Comparison of ENCODE assay signal across 1 cellular context in the genomic region with DNA sequence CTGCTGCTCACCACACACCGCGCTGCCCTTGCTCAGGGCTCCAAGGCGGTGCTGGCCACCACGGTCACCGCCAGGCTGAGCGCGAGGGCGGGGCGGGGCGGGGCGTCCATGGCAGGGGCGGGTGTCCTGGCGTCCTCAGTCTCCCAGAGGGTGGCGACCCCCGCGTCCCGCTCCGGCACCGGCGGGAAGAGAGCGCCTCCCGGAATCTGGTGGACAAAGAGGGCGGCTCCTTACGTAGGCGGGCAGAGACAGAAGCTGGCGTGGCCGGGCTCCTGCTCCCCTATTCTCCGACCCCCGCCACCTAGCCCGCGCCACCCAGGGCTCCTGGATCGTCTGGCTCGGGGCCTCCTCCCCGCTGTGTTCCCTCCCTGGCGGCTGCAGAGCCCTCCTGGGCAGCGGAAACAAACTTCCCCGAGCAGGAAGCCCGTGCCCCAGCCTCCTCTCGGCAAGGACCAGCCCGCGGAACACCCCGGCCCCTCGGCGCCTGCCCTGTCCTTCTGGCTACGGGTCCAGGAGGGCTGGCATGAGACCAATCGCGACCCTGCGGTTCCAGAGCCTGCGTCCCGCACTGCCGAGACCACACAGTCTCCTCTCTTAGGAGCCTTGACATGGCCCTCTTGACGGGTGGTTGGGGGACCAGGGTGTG.
A peak's percentile ranks its signal among the peaks of the same experiment; 100 is the strongest.
TF ChIP-seq lines count a peak whose summit lies in the region.

No MANE protein-coding gene starts in this region.

TF ChIP-seq in HEK293, 187 proteins besides CTCF, POLR2A, EP300 and RAD21 (continued from another document and continues in another):
- TF ChIP-seq OSR2 (tag by site-specific recombination; IDR thresholded peaks at IDR 0.05), result no peak
- TF ChIP-seq SETDB1 (IDR thresholded peaks at IDR 0.05; ENCODE audit: insufficient read length, low read length), result no peak
- TF ChIP-seq RBAK (tag by site-specific recombination; IDR thresholded peaks at IDR 0.05), result no peak
- no peak for TF ChIP-seq ZNF248 (tag by site-specific recombination; IDR thresholded peaks at IDR 0.05)
- TF ChIP-seq ZFP3 (tag by site-specific recombination; IDR thresholded peaks at IDR 0.05; ENCODE audit: low read depth), result no peak
- no peak for TF ChIP-seq ZNF660 (tag by site-specific recombination; IDR thresholded peaks at IDR 0.05)
- no peak for TF ChIP-seq KLF9 (tag by site-specific recombination; IDR thresholded peaks at IDR 0.05; ENCODE audit: low read depth)
- no peak for TF ChIP-seq ZNF48 (tag by site-specific recombination; IDR thresholded peaks at IDR 0.05)
- TF ChIP-seq ZNF19 (tag by site-specific recombination; IDR thresholded peaks at IDR 0.05; ENCODE audit: low read depth), result no peak
- no peak for TF ChIP-seq ZNF629 (tag by site-specific recombination; IDR thresholded peaks at IDR 0.05)
- no peak for TF ChIP-seq ZNF138 (tag by site-specific recombination; IDR thresholded peaks at IDR 0.05; ENCODE audit: borderline replicate concordance)
- TF ChIP-seq, protein P1, sequence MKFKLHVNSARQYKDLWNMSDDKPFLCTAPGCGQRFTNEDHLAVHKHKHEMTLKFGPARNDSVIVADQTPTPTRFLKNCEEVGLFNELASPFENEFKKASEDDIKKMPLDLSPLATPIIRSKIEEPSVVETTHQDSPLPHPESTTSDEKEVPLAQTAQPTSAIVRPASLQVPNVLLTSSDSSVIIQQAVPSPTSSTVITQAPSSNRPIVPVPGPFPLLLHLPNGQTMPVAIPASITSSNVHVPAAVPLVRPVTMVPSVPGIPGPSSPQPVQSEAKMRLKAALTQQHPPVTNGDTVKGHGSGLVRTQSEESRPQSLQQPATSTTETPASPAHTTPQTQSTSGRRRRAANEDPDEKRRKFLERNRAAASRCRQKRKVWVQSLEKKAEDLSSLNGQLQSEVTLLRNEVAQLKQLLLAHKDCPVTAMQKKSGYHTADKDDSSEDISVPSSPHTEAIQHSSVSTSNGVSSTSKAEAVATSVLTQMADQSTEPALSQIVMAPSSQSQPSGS (tag by site-specific recombination; IDR thresholded peaks at IDR 0.05; ENCODE audit: low read depth), result no peak
- TF ChIP-seq BCL11A (tag by site-specific recombination; IDR thresholded peaks at IDR 0.05; ENCODE audit: low read depth), result no peak
- TF ChIP-seq ZNF843 (tag by site-specific recombination; IDR thresholded peaks at IDR 0.05), result no peak
- no peak for TF ChIP-seq ZNF311 (tag by site-specific recombination; IDR thresholded peaks at IDR 0.05; ENCODE audit: borderline replicate concordance)
- TF ChIP-seq IKZF3 (tag by site-specific recombination; IDR thresholded peaks at IDR 0.05), result peak; percentile 66; the same call in 1 of the 2 replicates
- TF ChIP-seq ZNF2 (tag by site-specific recombination; IDR thresholded peaks at IDR 0.05), result no peak
- TF ChIP-seq ZNF707 (tag by site-specific recombination; IDR thresholded peaks at IDR 0.05), result no peak
- no peak for TF ChIP-seq MYNN (tag by site-specific recombination; IDR thresholded peaks at IDR 0.05; ENCODE audit: borderline replicate concordance)
- TF ChIP-seq, protein P2, sequence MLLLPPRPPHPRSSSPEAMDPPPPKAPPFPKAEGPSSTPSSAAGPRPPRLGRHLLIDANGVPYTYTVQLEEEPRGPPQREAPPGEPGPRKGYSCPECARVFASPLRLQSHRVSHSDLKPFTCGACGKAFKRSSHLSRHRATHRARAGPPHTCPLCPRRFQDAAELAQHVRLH (tag by site-specific recombination; IDR thresholded peaks at IDR 0.05), result no peak
- no peak for TF ChIP-seq KLF7 (tag by site-specific recombination; IDR thresholded peaks at IDR 0.05; ENCODE audit: borderline replicate concordance)
- TF ChIP-seq, protein P3, sequence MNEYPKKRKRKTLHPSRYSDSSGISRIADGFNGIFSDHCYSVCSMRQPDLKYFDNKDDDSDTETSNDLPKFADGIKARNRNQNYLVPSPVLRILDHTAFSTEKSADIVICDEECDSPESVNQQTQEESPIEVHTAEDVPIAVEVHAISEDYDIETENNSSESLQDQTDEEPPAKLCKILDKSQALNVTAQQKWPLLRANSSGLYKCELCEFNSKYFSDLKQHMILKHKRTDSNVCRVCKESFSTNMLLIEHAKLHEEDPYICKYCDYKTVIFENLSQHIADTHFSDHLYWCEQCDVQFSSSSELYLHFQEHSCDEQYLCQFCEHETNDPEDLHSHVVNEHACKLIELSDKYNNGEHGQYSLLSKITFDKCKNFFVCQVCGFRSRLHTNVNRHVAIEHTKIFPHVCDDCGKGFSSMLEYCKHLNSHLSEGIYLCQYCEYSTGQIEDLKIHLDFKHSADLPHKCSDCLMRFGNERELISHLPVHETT (tag by site-specific recombination; IDR thresholded peaks at IDR 0.05), result no peak
- no peak for TF ChIP-seq ZBTB7A (tag by site-specific recombination; IDR thresholded peaks at IDR 0.05; ENCODE audit: low read depth)
- TF ChIP-seq PRDM10 (tag by site-specific recombination; IDR thresholded peaks at IDR 0.05), result peak; percentile 56
- no peak for TF ChIP-seq ZNF837 (tag by site-specific recombination; IDR thresholded peaks at IDR 0.05)
- TF ChIP-seq ZNF747 (tag by site-specific recombination; IDR thresholded peaks at IDR 0.05), result no peak
- TF ChIP-seq KLF1 (tag by site-specific recombination; IDR thresholded peaks at IDR 0.05), result peak; percentile 57; the same call in 1 of the 2 replicates
- no peak for TF ChIP-seq ZNF140 (tag by site-specific recombination; IDR thresholded peaks at IDR 0.05)
- no peak for TF ChIP-seq ZNF549 (tag by site-specific recombination; IDR thresholded peaks at IDR 0.05)
- no peak; the same call in 1 of the 2 replicates for TF ChIP-seq ZSCAN30 (tag by site-specific recombination; IDR thresholded peaks at IDR 0.05)
- TF ChIP-seq ZNF624 (tag by site-specific recombination; IDR thresholded peaks at IDR 0.05), result no peak
- TF ChIP-seq ZNF558 (tag by site-specific recombination; IDR thresholded peaks at IDR 0.05), result no peak
- TF ChIP-seq ZNF560 (tag by site-specific recombination; IDR thresholded peaks at IDR 0.05; ENCODE audit: borderline replicate concordance), result no peak
- TF ChIP-seq ZIC2 (tag by site-specific recombination; IDR thresholded peaks at IDR 0.05), result peak; percentile 88
- peak; percentile 64 for TF ChIP-seq ZNF335 (tag by site-specific recombination; conservative IDR thresholded peaks at IDR 0.05)
- TF ChIP-seq REPIN1 (tag by site-specific recombination; IDR thresholded peaks at IDR 0.05; ENCODE audit: low read depth), result no peak
- no peak for TF ChIP-seq ZNF654 (tag by site-specific recombination; IDR thresholded peaks at IDR 0.05; ENCODE audit: low read depth)
- TF ChIP-seq KLF10 (tag by site-specific recombination; IDR thresholded peaks at IDR 0.05), result no peak
- TF ChIP-seq OVOL3 (tag by site-specific recombination; IDR thresholded peaks at IDR 0.05), result no peak
- TF ChIP-seq ZNF426 (tag by site-specific recombination; IDR thresholded peaks at IDR 0.05), result no peak
- TF ChIP-seq SP2 (tag by site-specific recombination; IDR thresholded peaks at IDR 0.05), result peak; percentile 58
- TF ChIP-seq, protein P4, sequence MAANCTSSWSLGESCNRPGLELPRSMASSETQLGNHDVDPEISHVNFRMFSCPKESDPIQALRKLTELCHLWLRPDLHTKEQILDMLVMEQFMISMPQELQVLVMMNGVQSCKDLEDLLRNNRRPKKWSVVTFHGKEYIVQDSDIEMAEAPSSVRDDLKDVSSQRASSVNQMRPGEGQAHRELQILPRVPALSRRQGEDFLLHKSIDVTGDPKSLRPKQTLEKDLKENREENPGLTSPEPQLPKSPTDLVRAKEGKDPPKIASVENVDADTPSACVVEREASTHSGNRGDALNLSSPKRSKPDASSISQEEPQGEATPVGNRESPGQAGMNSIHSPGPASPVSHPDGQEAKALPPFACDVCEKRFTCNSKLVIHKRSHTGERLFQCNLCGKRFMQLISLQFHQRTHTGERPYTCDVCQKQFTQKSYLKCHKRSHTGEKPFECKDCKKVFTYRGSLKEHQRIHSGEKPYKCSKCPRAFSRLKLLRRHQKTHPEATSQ (tag by site-specific recombination; IDR thresholded peaks at IDR 0.05), result no peak
- peak; percentile 51; the same call in 1 of the 2 replicates for TF ChIP-seq ZNF341 (tag by site-specific recombination; IDR thresholded peaks at IDR 0.05; ENCODE audit: low read depth)
- no peak for TF ChIP-seq AEBP2 (tag by site-specific recombination; IDR thresholded peaks at IDR 0.05; ENCODE audit: borderline replicate concordance)
- 0 out of 2 replicates have a peak, but pooled peaks have one; percentile 14 for TF ChIP-seq SP7 (tag by site-specific recombination; IDR thresholded peaks at IDR 0.05)
- TF ChIP-seq ZBTB26 (tag by site-specific recombination; optimal IDR thresholded peaks at IDR 0.05), result peak; percentile 49
- peak; percentile 44; the same call in 1 of the 2 replicates for TF ChIP-seq ZBTB17 (tag by site-specific recombination; IDR thresholded peaks at IDR 0.05)
- TF ChIP-seq ZBTB21 (tag by site-specific recombination; IDR thresholded peaks at IDR 0.05), result no peak
- TF ChIP-seq, protein P5, sequence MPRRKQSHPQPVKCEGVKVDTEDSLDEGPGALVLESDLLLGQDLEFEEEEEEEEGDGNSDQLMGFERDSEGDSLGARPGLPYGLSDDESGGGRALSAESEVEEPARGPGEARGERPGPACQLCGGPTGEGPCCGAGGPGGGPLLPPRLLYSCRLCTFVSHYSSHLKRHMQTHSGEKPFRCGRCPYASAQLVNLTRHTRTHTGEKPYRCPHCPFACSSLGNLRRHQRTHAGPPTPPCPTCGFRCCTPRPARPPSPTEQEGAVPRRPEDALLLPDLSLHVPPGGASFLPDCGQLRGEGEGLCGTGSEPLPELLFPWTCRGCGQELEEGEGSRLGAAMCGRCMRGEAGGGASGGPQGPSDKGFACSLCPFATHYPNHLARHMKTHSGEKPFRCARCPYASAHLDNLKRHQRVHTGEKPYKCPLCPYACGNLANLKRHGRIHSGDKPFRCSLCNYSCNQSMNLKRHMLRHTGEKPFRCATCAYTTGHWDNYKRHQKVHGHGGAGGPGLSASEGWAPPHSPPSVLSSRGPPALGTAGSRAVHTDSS (tag by site-specific recombination; IDR thresholded peaks at IDR 0.05), result no peak
- TF ChIP-seq ZNF530 (tag by site-specific recombination; IDR thresholded peaks at IDR 0.05; ENCODE audit: low read depth), result no peak
- TF ChIP-seq ZNF776 (tag by site-specific recombination; IDR thresholded peaks at IDR 0.05; ENCODE audit: borderline replicate concordance), result no peak
- TF ChIP-seq ZNF37A (tag by site-specific recombination; IDR thresholded peaks at IDR 0.05), result no peak
- no peak for TF ChIP-seq ZEB2 (tag by site-specific recombination; IDR thresholded peaks at IDR 0.05)
- no peak for TF ChIP-seq ZSCAN16 (tag by site-specific recombination; IDR thresholded peaks at IDR 0.05)
